In genomic region chr9:93620881-93621820, GRCh38 we compare ENCODE assay signal across 22 cellular contexts. TPM values are rescaled to one million over a fixed set of nuclear protein-coding genes. Genes with fewer than 3 reads are reported as not detected.
DNase-seq lines count a peak whose midpoint lies in the region; ATAC-seq and TF ChIP-seq lines count a peak whose summit lies in the region.
"Had no signal": no experiment of that assay in that cellular context is flagged by ENCODE, and none has a peak within 500 bp of the region (broad histone marks: within the 10 kb centered on the region; RNA-seq: fewer than 3 reads in every experiment).

No MANE protein-coding gene starts in this region.

- no peaks in the 10 kb centered on the region for H3K36me3 ChIP-seq in transverse colon
- H3K36me3 ChIP-seq: thoracic aorta had no signal

- no peak for TF ChIP-seq EP300 in transverse colon (IDR thresholded peaks at IDR 0.05; ENCODE audit: low read depth)

- DNase-seq in activated CD8-positive, alpha-beta memory T cell treated with anti-CD3 and anti-CD28 coated beads, Interleukin-2, amount 50 U/mL, for 48 hours = peak; percentile 32
- DNase-seq in activated CD8-positive, alpha-beta memory T cell treated with anti-CD3 and anti-CD28 coated beads, Interleukin-2, amount 50 U/mL, for 4 hours = no peak
- DNase-seq in cerebellum (ENCODE audit: low spot score) (peak; percentile 76), medulla oblongata (ENCODE audit: extremely low spot score) (peak; percentile 38), HEK293T (ENCODE audit: extremely low spot score) (no peak), transverse colon (no peak), osteocyte (ENCODE audit: extremely low spot score, unreplicated experiment) (no peak)
- DNase-seq: activated CD4-positive, alpha-beta T cell treated with anti-CD3 and anti-CD28 coated beads for 1 hour; activated effector memory CD4-positive, alpha-beta T cell treated with anti-CD3 and anti-CD28 coated beads, Interleukin-2, amount 50 U/mL, for 16 hours; amniotic stem cell; CD4-positive, alpha-beta T cell; effector CD4-positive, alpha-beta T cell; glutamatergic neuron; natural killer cell; NCI-H1694; NCI-H774; PC-3; stimulated activated CD4-positive, alpha-beta T cell treated with anti-CD3 and anti-CD28 coated beads, Interleukin-12 subunit alpha, Interleukin-12 subunit beta, amount 100 ng/mL, for 4 hours; T1000 had no signal

- 81 to 100% methylated on average over 1 to 14 of the region's 14 CpGs for WGBS in transverse colon (ENCODE audit: low coverage in 1 of 2), 2 donors

- H3K4me3 Mint-ChIP-seq in osteocyte (ENCODE audit: unreplicated experiment) = no peak overlapping the region
- H3K4me3 Mint-ChIP-seq: CD4-positive, alpha-beta T cell; natural killer cell had no signal

- TF ChIP-seq POLR2A in transverse colon (IDR thresholded peaks at IDR 0.05) = no peak

- H3K4me1 ChIP-seq in transverse colon = peaks cover 0 to 9% (median 5%) of the 10 kb centered on the region in 4 donors

- no peaks in the 10 kb centered on the region for H3K9me3 ChIP-seq in transverse colon
- H3K9me3 ChIP-seq: thoracic aorta had no signal

- intact Hi-C loops in transverse colon (cut with DNase I; ENCODE audit: low total_unique reads) = no loop called here

- H3K27ac Mint-ChIP-seq in osteocyte (ENCODE audit: unreplicated experiment) = no peak overlapping the region
- H3K27ac Mint-ChIP-seq: CD4-positive, alpha-beta T cell had no signal

- peaks cover under 1% of the 10 kb centered on the region for H3K9me3 Mint-ChIP-seq in osteocyte (ENCODE audit: unreplicated experiment)
- H3K9me3 Mint-ChIP-seq: CD4-positive, alpha-beta T cell; natural killer cell had no signal

- in situ Hi-C loops in transverse colon (cut with MboI; ENCODE audit: low pct_ligation_motif_present in 1 of 4, low pct_unique_long_range_greater_than_20kb in 1 of 4, low sequenced_read_pairs in 3 of 4) = no loop called here

- ATAC-seq in HG03571 (IDR thresholded peaks at IDR 0.05; ENCODE audit: unreplicated experiment) = no peak
- ATAC-seq: natural killer cell, PC-3 had no signal

- H3K27ac ChIP-seq in transverse colon = no peak overlapping the region
- H3K27ac ChIP-seq: SK-N-MC, thoracic aorta had no signal

- no peaks in the 10 kb centered on the region for H3K27me3 Mint-ChIP-seq in osteocyte (ENCODE audit: unreplicated experiment)
- H3K27me3 Mint-ChIP-seq: CD4-positive, alpha-beta T cell had no signal

- H3K4me1 Mint-ChIP-seq in osteocyte (ENCODE audit: unreplicated experiment) = peaks cover 2% of the 10 kb centered on the region

- POLR2A ChIA-PET in HEK293T (lab: Yijun Ruan, JAX) = no interaction called here

- no peaks in the 10 kb centered on the region for H3K27me3 ChIP-seq in transverse colon

- TF ChIP-seq CTCF in transverse colon (IDR thresholded peaks at IDR 0.05) (no peak), osteocyte (IDR thresholded peaks at IDR 0.05) (no peak)

- no peaks in the 10 kb centered on the region for H3K36me3 Mint-ChIP-seq in osteocyte (ENCODE audit: unreplicated experiment)
- H3K36me3 Mint-ChIP-seq: natural killer cell had no signal

- no peak overlapping the region for H3K4me3 ChIP-seq in transverse colon
- H3K4me3 ChIP-seq: SK-N-MC, thoracic aorta had no signal

- CTCF ChIA-PET in HEK293T (lab: Yijun Ruan, JAX) = no interaction called here

TF ChIP-seq in HEK293T, 16 proteins besides CTCF, POLR2A, EP300 and RAD21:
- TF ChIP-seq PKNOX1 (IDR thresholded peaks at IDR 0.05) = no peak
- TF ChIP-seq BHLHE40 (IDR thresholded peaks at IDR 0.05; ENCODE audit: borderline replicate concordance) = no peak
- no peak for TF ChIP-seq FOXK2 (IDR thresholded peaks at IDR 0.05)
- TF ChIP-seq SUZ12 (IDR thresholded peaks at IDR 0.05) = no peak

RNA-seq across cellular contexts. Expression of gene PHF2, which starts 44.8 kb away (rescaled TPM):
- total RNA-seq in cerebellum (21.6 TPM), transverse colon (10 to 100 TPM; 21.1 to 38.2 (median 21.3) TPM), osteocyte (39.9 and 40.3 TPM in 2 replicates)

Comparison
In these comparisons a context has a peak if more than half of its experiments do, and no peak if none do; other contexts are left out.
1. DNase-seq: peak in activated CD8-positive, alpha-beta memory T cell treated with anti-CD3 and anti-CD28 coated beads, Interleukin-2, amount 50 U/mL, for 48 hours (single experiment), cerebellum (single experiment) and medulla oblongata (single experiment); none in activated CD8-positive, alpha-beta memory T cell treated with anti-CD3 and anti-CD28 coated beads, Interleukin-2, amount 50 U/mL, for 4 hours (single experiment), HEK293T (single experiment), transverse colon (single experiment) and osteocyte (single experiment).